14 cellular contexts compared by ENCODE assay signal in the genomic region with DNA sequence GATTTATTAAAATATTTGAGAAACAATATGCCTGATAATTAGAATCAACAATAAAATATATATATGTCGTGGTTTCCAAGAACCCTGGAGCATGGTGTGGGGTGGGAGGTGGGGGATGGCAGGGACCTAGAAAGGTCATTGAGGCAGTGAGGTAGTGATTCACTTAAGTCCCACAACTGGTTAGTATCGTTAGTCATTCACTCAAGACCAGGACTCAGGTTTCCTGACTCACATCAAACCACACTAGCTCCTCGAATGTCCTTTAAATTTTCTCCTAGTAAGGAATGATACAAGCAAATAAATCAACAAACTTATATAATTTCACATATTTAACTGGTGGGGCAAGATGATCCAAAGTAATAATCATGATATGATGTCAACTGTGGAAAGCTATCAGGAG.
"Had no signal": no experiment of that assay in that cellular context is flagged by ENCODE, and none has a peak within 500 bp of the region (broad histone marks: within the 10 kb centered on the region; RNA-seq: fewer than 3 reads in every experiment).

No MANE protein-coding gene starts in this region.

- H3K36me3 ChIP-seq: brain microvascular endothelial cell, upper lobe of left lung had no signal

- H3K27me3 ChIP-seq: brain microvascular endothelial cell, upper lobe of left lung had no signal

- H3K4me3 ChIP-seq: skin epidermis, upper lobe of left lung had no signal

- H3K9me3 ChIP-seq: upper lobe of left lung had no signal

- H3K27ac ChIP-seq: brain microvascular endothelial cell, skin epidermis, upper lobe of left lung had no signal

- ATAC-seq: natural killer cell treated with Interleukin-12 subunit alpha and Interleukin-12 subunit beta and Interleukin-15 and Interleukin-18, amount 100 ng/mL, for 72 hours; right cardiac atrium had no signal

- H3K4me1 ChIP-seq: upper lobe of left lung had no signal

- DNase-seq: activated CD4-positive, alpha-beta T cell treated with anti-CD3 and anti-CD28 coated beads, Interleukin-2, amount 50 U/mL, for 1 hour; activated CD8-positive, alpha-beta memory T cell treated with anti-CD3 and anti-CD28 coated beads for 24 hours; activated gamma-delta T cell treated with Interleukin-2 at 50 U/mL for 16 hours; amygdala; brain microvascular endothelial cell; cerebellar nuclear complex; erythroblast; hippocampal formation; occipital lobe; right cardiac atrium; T-helper 2 cell; upper lobe of left lung had no signal
